Comparison of ENCODE assay signal across 21 cellular contexts in genomic region chr1:15122331-15122730, GRCh38.
"Had no signal": no experiment of that assay in that cellular context is flagged by ENCODE, and none has a peak within 500 bp of the region (broad histone marks: within the 10 kb centered on the region; RNA-seq: fewer than 3 reads in every experiment).

No MANE protein-coding gene starts in this region.

- H3K9me3 Mint-ChIP-seq: dendritic cell treated with granulocyte-macrophage colony-stimulating factor and Interleukin-4, amounts not matched to agents 40 ng/mL and 50 ng/mL, for 4 days; effector memory CD8-positive, alpha-beta T cell; endodermal cell; memory B cell had no signal

- H3K4me3 Mint-ChIP-seq: dendritic cell treated with granulocyte-macrophage colony-stimulating factor and Interleukin-4, amounts not matched to agents 40 ng/mL and 50 ng/mL, for 4 days; effector memory CD8-positive, alpha-beta T cell; endodermal cell; memory B cell had no signal

- DNase-seq: colonic mucosa; cortex of kidney; effector CD8-positive, alpha-beta T cell; effector memory CD8-positive, alpha-beta T cell; endodermal cell; erythroblast; esophagus squamous epithelium; foreskin keratinocyte; heart left ventricle; hippocampal formation; left cardiac atrium; left lung; left ventricle myocardium superior; lower lobe of right lung; mesendoderm; midbrain had no signal

- H3K4me1 Mint-ChIP-seq: memory B cell had no signal

- ATAC-seq: effector memory CD8-positive, alpha-beta T cell; esophagus mucosa; foreskin keratinocyte; gastroesophageal sphincter; heart left ventricle; left cardiac atrium; left lung; left ventricle myocardium superior; lower lobe of right lung had no signal

- H3K36me3 Mint-ChIP-seq: memory B cell had no signal

- H3K9me3 ChIP-seq: colonic mucosa, esophagus squamous epithelium, gastroesophageal sphincter, heart left ventricle, left lung, lower lobe of right lung had no signal

- H3K4me3 ChIP-seq: colonic mucosa, esophagus squamous epithelium, gastroesophageal sphincter, heart left ventricle, left lung, lower lobe of right lung had no signal

- H3K27ac ChIP-seq: colonic mucosa, epithelial cell of prostate, esophagus squamous epithelium, foreskin keratinocyte, gastroesophageal sphincter, heart left ventricle, left lung, lower lobe of right lung had no signal

- H3K36me3 ChIP-seq: colonic mucosa, esophagus squamous epithelium, gastroesophageal sphincter, heart left ventricle, left lung, lower lobe of right lung had no signal

- H3K27ac Mint-ChIP-seq: dendritic cell treated with granulocyte-macrophage colony-stimulating factor and Interleukin-4, amounts not matched to agents 40 ng/mL and 50 ng/mL, for 4 days; effector memory CD8-positive, alpha-beta T cell; endodermal cell; memory B cell had no signal

- H3K27me3 ChIP-seq: colonic mucosa, esophagus squamous epithelium, gastroesophageal sphincter, heart left ventricle, left lung had no signal

- H3K4me1 ChIP-seq: colonic mucosa, foreskin keratinocyte, gastroesophageal sphincter, left lung, lower lobe of right lung had no signal
